11 cellular contexts compared by ENCODE assay signal in the genomic region with DNA sequence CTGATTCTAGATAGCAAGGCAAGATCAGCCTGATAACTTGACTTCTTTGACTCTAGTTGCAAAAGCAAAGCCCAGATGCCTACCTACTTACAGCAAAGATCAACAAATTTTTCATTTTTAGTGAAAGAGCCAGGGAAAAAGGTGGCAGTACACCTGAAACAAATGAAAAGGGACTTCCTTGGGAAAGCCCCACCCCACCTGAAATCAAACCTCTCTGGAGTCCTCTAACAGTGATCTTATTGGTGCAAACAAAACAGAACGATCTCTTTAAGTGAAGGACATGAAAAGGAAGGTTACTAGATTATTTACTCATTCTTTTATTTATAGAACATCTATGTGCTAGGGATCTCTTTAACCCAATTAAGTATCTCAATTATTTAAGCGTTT. TPM values are rescaled to one million over a fixed set of nuclear protein-coding genes. Genes with fewer than 3 reads are reported as not detected.
DNase-seq lines count a peak whose midpoint lies in the region; ATAC-seq, FAIRE-seq and TF ChIP-seq lines count a peak whose summit lies in the region.
"Had no signal": no experiment of that assay in that cellular context is flagged by ENCODE, and none has a peak within 500 bp of the region (broad histone marks: within the 10 kb centered on the region; RNA-seq: fewer than 3 reads in every experiment).

No MANE protein-coding gene starts in this region.

- H4K20me1 ChIP-seq in DOHH2 (ENCODE audit: control insufficient read depth, insufficient read depth, low read depth, low read length) = peaks cover 18% of the 10 kb centered on the region

- peak overlapping the region; percentile 89 for H3K4me3 ChIP-seq in DOHH2 (ENCODE audit: low read length)
- peak overlapping the region; percentile 98 for H3K4me3 ChIP-seq in mononuclear cell (ENCODE audit: low read length)
- H3K4me3 ChIP-seq in colonic mucosa = no peak overlapping the region

- no peak for TF ChIP-seq POLR2A in GM12892 (IDR thresholded peaks at IDR 0.05; ENCODE audit: low read depth, low read length)

- no peaks in the 10 kb centered on the region for H3K9me2 ChIP-seq in DOHH2 (replicated peaks; ENCODE audit: control insufficient read depth, low read length)

- H3K9me3 ChIP-seq in DOHH2 (ENCODE audit: control insufficient read depth, insufficient read depth, low read length) = no peaks in the 10 kb centered on the region
- H3K9me3 ChIP-seq in mononuclear cell (ENCODE audit: low read depth, low read length) = no peaks in the 10 kb centered on the region
- H3K9me3 ChIP-seq in colonic mucosa = no peaks in the 10 kb centered on the region

- H3K27me3 ChIP-seq in DOHH2 (ENCODE audit: control insufficient read depth, low read length) (no peaks in the 10 kb centered on the region), mononuclear cell (ENCODE audit: insufficient read depth, low read length) (no peaks in the 10 kb centered on the region), colonic mucosa (no peaks in the 10 kb centered on the region)

- DNase-seq in NCI-H774 (lab: John Stamatoyannopoulos, UW) (peak; percentile 12), GM12892 (ENCODE audit: insufficient read length) (no peak), hippocampal formation (lab: John Stamatoyannopoulos, UW) (no peak), colonic mucosa (no peak), GM10266 (ENCODE audit: extremely low spot score) (no peak)
- DNase-seq: dermis blood vessel endothelial cell, NCI-H510A had no signal

- H3K79me2 ChIP-seq in DOHH2 (ENCODE audit: control insufficient read depth, low read length) = peaks cover 62% of the 10 kb centered on the region

- H3K36me3 ChIP-seq in DOHH2 (ENCODE audit: control insufficient read depth, low read length) (peaks cover 42% of the 10 kb centered on the region), colonic mucosa (no peaks in the 10 kb centered on the region)

- intact Hi-C loops in colonic mucosa (cut with DNase I) = no loop called here

- no peak overlapping the region for H3K9ac ChIP-seq in colonic mucosa (ENCODE audit: low read depth in 2 of 2, low read length in 2 of 2)

- no peak for TF ChIP-seq CTCF in DOHH2 (IDR thresholded peaks at IDR 0.05; ENCODE audit: low read depth, low read length, poor library complexity, severe bottlenecking)
- TF ChIP-seq CTCF in colonic mucosa (IDR thresholded peaks at IDR 0.05) = no peak
- TF ChIP-seq CTCF in GM10266 (IDR thresholded peaks at IDR 0.05; ENCODE audit: control insufficient read depth, insufficient read depth, low read depth, missing control alignments) = no peak

- H3K27ac ChIP-seq in DOHH2 (ENCODE audit: low read depth, low read length) (peak overlapping the region; percentile 96), colonic mucosa (no peak overlapping the region)

- H3F3A ChIP-seq in DOHH2 (ENCODE audit: control insufficient read depth, insufficient read depth) = peaks cover 53% of the 10 kb centered on the region

- peaks cover 53% of the 10 kb centered on the region for H3K4me1 ChIP-seq in DOHH2 (ENCODE audit: control insufficient read depth, low read length)
- H3K4me1 ChIP-seq in mononuclear cell (ENCODE audit: insufficient read depth, low read length) = peaks cover 41% of the 10 kb centered on the region
- H3K4me1 ChIP-seq in colonic mucosa = no peaks in the 10 kb centered on the region

- peak; percentile 5 for ATAC-seq in GM21381 (IDR thresholded peaks at IDR 0.05; ENCODE audit: unreplicated experiment)

- FAIRE-seq in GM12892 (lab: Jason Lieb, UNC) = no peak

- peak overlapping the region; percentile 90 for H3K4me2 ChIP-seq in DOHH2 (ENCODE audit: low read length)

RNA-seq across cellular contexts. Expression of a gene that starts 0.5 kb away (rescaled TPM):
- total RNA-seq in mononuclear cell = 899 TPM
- 1,187 TPM for polyA plus RNA-seq in GM12892 (2012; ENCODE audit: missing spikeins)
- 10 to 100 TPM; 12.8 to 27.6 TPM for total RNA-seq in colonic mucosa
- total RNA-seq: dermis blood vessel endothelial cell had no signal

RNA-seq across cellular contexts. Expression of a gene that starts 29.2 kb away (rescaled TPM):
- total RNA-seq in mononuclear cell = 0.21 TPM
- 0.68 TPM for polyA plus RNA-seq in GM12892 (2012; ENCODE audit: missing spikeins)
- total RNA-seq in colonic mucosa = not detected
- total RNA-seq: dermis blood vessel endothelial cell, skeletal muscle tissue had no signal

Comparison
In these comparisons a context has a peak if more than half of its experiments do, and no peak if none do; other contexts are left out.
1. RNA of a gene that starts 0.5 kb away (total RNA-seq): 899 TPM in mononuclear cell (single experiment); 12.8 to 27.6 TPM in colonic mucosa; every median in the first group is over 10 times any median in the second.